16 cellular contexts compared by ENCODE assay signal in the genomic region with DNA sequence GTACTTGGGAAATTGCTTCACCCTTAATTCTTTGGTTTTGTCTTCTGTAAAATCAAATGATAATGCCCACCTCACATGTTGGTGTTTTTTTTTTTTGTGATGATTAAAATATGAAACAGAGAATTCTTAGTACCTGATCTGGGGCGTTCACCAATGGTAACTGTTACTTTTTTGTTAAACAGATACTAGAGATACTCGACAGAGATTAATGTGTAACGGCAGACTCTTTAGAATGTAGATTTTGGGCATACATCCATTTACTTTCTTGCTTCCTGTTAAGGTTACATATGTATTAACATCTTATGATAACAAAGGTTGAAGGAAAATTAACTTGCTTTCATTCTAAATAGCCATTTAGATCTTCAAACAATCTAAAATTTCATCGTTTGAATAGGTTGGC. TPM values are rescaled to one million over a fixed set of nuclear protein-coding genes. Genes with fewer than 3 reads are reported as not detected.
DNase-seq lines count a peak whose midpoint lies in the region; ATAC-seq, FAIRE-seq and TF ChIP-seq lines count a peak whose summit lies in the region.
"Had no signal": no experiment of that assay in that cellular context is flagged by ENCODE, and none has a peak within 500 bp of the region (broad histone marks: within the 10 kb centered on the region; RNA-seq: fewer than 3 reads in every experiment).

No MANE protein-coding gene starts in this region.

- no peaks in the 10 kb centered on the region for H3K27me3 ChIP-seq in HUES48 (ENCODE audit: control insufficient read depth, insufficient read depth, low read length)
- H3K27me3 ChIP-seq: BLaER1 treated with 17β-estradiol and CSF1 and Interleukin-3, amounts not matched to agents 10 nM and 100 nM had no signal

- no peaks in the 10 kb centered on the region for H3K9me3 ChIP-seq in HUES48 (ENCODE audit: control insufficient read depth, insufficient read depth, low read length)
- H3K9me3 ChIP-seq: BLaER1 treated with 17β-estradiol and CSF1 and Interleukin-3, amounts not matched to agents 10 nM and 100 nM had no signal

- peaks cover 51% of the 10 kb centered on the region for H3K4me1 ChIP-seq in HUES48 (ENCODE audit: control insufficient read depth, insufficient read depth, low read length)

- TF ChIP-seq CTCF in D721Med (IDR thresholded peaks at IDR 0.05; ENCODE audit: insufficient read depth, missing control alignments) (no peak), chondrocyte (IDR thresholded peaks at IDR 0.05) (no peak), nephron (IDR thresholded peaks at IDR 0.05; ENCODE audit: unreplicated experiment in 3 of 3) (no peak)

- H3K4me1 Mint-ChIP-seq in chondrocyte (ENCODE audit: low read depth) (peaks cover 50% of the 10 kb centered on the region), nephron (peaks cover 48% of the 10 kb centered on the region)

- H3K4me3 Mint-ChIP-seq in chondrocyte (ENCODE audit: unreplicated experiment) (no peak overlapping the region), nephron (no peak overlapping the region)
- H3K4me3 Mint-ChIP-seq: CD4-positive, alpha-beta memory T cell had no signal

- H3K9ac ChIP-seq in HUES48 (ENCODE audit: low read depth, low read length), result no peak overlapping the region
- H3K9ac ChIP-seq: BLaER1 treated with 17β-estradiol and CSF1 and Interleukin-3, amounts not matched to agents 10 nM and 100 nM; KMS-11 had no signal

- H3K9me3 Mint-ChIP-seq in chondrocyte (ENCODE audit: low read depth), result no peaks in the 10 kb centered on the region
- H3K9me3 Mint-ChIP-seq in nephron, result no peaks in the 10 kb centered on the region

- intact Hi-C loops in Right ventricle myocardium superior (cut with DNase I), result no loop called here

- H3K27ac Mint-ChIP-seq in chondrocyte (ENCODE audit: unreplicated experiment) (peak overlapping the region; percentile 72), nephron (peak overlapping the region; percentile 8 to 60 (median 41))
- H3K27ac Mint-ChIP-seq: CD4-positive, alpha-beta memory T cell had no signal

- H3K36me3 Mint-ChIP-seq in chondrocyte (ENCODE audit: low read depth), result peaks cover 3% of the 10 kb centered on the region
- no peaks in the 10 kb centered on the region for H3K36me3 Mint-ChIP-seq in nephron (ENCODE audit: low read depth)
- H3K36me3 Mint-ChIP-seq: CD4-positive, alpha-beta memory T cell had no signal

- H3K4me3 ChIP-seq in HUES48 (ENCODE audit: low read depth, low read length), result no peak overlapping the region
- H3K4me3 ChIP-seq: BLaER1 treated with 17β-estradiol and CSF1 and Interleukin-3, amounts not matched to agents 10 nM and 100 nM had no signal

- H3K27ac ChIP-seq in HUES48 (ENCODE audit: low read depth, low read length), result peak overlapping the region; percentile 25
- H3K27ac ChIP-seq: BLaER1 treated with 17β-estradiol and CSF1 and Interleukin-3, amounts not matched to agents 10 nM and 100 nM; KMS-11 had no signal

- H3K27me3 Mint-ChIP-seq in chondrocyte (ENCODE audit: low read depth) (no peaks in the 10 kb centered on the region), nephron (ENCODE audit: low read depth) (no peaks in the 10 kb centered on the region)
- H3K27me3 Mint-ChIP-seq: CD4-positive, alpha-beta memory T cell had no signal

- no peaks in the 10 kb centered on the region for H3K36me3 ChIP-seq in HUES48 (ENCODE audit: control insufficient read depth, insufficient read depth, low read length)

- no peak for ATAC-seq in Right ventricle myocardium superior (ENCODE audit: poor library complexity)

- FAIRE-seq in D721Med (lab: Jason Lieb, UNC), result peak; percentile 16
- FAIRE-seq: GM12892 had no signal

- DNase-seq in D721Med (ENCODE audit: insufficient read length, low spot score) (no peak), chondrocyte (ENCODE audit: low spot score) (no peak), COR-L47 (lab: John Stamatoyannopoulos, UW) (no peak), NCI-H510A (lab: John Stamatoyannopoulos, UW) (no peak), Right ventricle myocardium superior (no peak)
- DNase-seq: 8988T; ACHN; CD4-positive, alpha-beta memory T cell; DND-41; GDM1; H7 had no signal

RNA-seq across cellular contexts. Expression of a gene that starts 23.3 kb away (rescaled TPM):
- total RNA-seq in chondrocyte (84.3 to 203 TPM (median 88.5 TPM) in 3 replicates), Right ventricle myocardium superior (12.2 TPM)
